Comparison of ENCODE assay signal across 20 cellular contexts in genomic region chr7:105745681-105746330, GRCh38.
"Had no signal": no experiment of that assay in that cellular context is flagged by ENCODE, and none has a peak within 500 bp of the region (broad histone marks: within the 10 kb centered on the region; RNA-seq: fewer than 3 reads in every experiment).

No MANE protein-coding gene starts in this region.

- H3K9me3 Mint-ChIP-seq: activated CD4-positive, alpha-beta memory T cell treated with anti-CD3 and anti-CD28 coated beads for 36 hours; activated naive CD4-positive, alpha-beta T cell treated with anti-CD3 and anti-CD28 coated beads, Interleukin-2, amount 50 U/mL, for 72 hours; activated T-cell treated with anti-CD3 and anti-CD28 coated beads, Interleukin-2, amount 50 U/mL, for 24 hours; memory B cell; natural killer cell treated with Interleukin-12 subunit alpha and Interleukin-12 subunit beta and Interleukin-15 and Interleukin-18, amount 100 ng/mL, for 72 hours had no signal

- H3K79me2 ChIP-seq: hepatocyte had no signal

- H3K4me2 ChIP-seq: hepatocyte had no signal

- H3K27me3 Mint-ChIP-seq: activated CD4-positive, alpha-beta memory T cell treated with anti-CD3 and anti-CD28 coated beads for 36 hours; activated T-cell treated with anti-CD3 and anti-CD28 coated beads, Interleukin-2, amount 50 U/mL, for 24 hours; natural killer cell treated with Interleukin-12 subunit alpha and Interleukin-12 subunit beta and Interleukin-15 and Interleukin-18, amount 100 ng/mL, for 72 hours had no signal

- H3K4me3 ChIP-seq: colonic mucosa, esophagus squamous epithelium, hepatocyte, left ventricle myocardium inferior, tibial nerve, uterus had no signal

- ATAC-seq: activated naive CD4-positive, alpha-beta T cell treated with anti-CD3 and anti-CD28 coated beads, Interleukin-2, amount 50 U/mL, for 72 hours; natural killer cell treated with Interleukin-12 subunit alpha and Interleukin-12 subunit beta and Interleukin-15 and Interleukin-18, amount 100 ng/mL, for 72 hours had no signal

- H3K27me3 ChIP-seq: colonic mucosa, esophagus squamous epithelium, hepatocyte, tibial nerve, uterus had no signal

- DNase-seq: activated CD4-positive, alpha-beta memory T cell treated with anti-CD3 and anti-CD28 coated beads for 36 hours; activated T-cell treated with anti-CD3 and anti-CD28 coated beads, Interleukin-2, amount 50 U/mL, for 24 hours; caudate nucleus; colonic mucosa; effector CD4-positive, alpha-beta T cell; esophagus squamous epithelium; left ventricle myocardium inferior; nucleus accumbens; stimulated activated CD4-positive, alpha-beta T cell treated with anti-CD3 and anti-CD28 coated beads, Interleukin-2, amount 100 ng/mL, for 48 hours; stimulated activated naive CD4-positive, alpha-beta T cell; substantia nigra; T-helper 9 cell; uterus had no signal

- H3K36me3 ChIP-seq: colonic mucosa, uterus had no signal

- H3K4me3 Mint-ChIP-seq: activated CD4-positive, alpha-beta memory T cell treated with anti-CD3 and anti-CD28 coated beads for 36 hours; activated T-cell treated with anti-CD3 and anti-CD28 coated beads, Interleukin-2, amount 50 U/mL, for 24 hours; memory B cell; natural killer cell treated with Interleukin-12 subunit alpha and Interleukin-12 subunit beta and Interleukin-15 and Interleukin-18, amount 100 ng/mL, for 72 hours had no signal

- FAIRE-seq: endothelial cell of umbilical vein, keratinocyte had no signal

- H3K36me3 Mint-ChIP-seq: activated CD4-positive, alpha-beta memory T cell treated with anti-CD3 and anti-CD28 coated beads for 36 hours; activated naive CD4-positive, alpha-beta T cell treated with anti-CD3 and anti-CD28 coated beads, Interleukin-2, amount 50 U/mL, for 72 hours; memory B cell; natural killer cell treated with Interleukin-12 subunit alpha and Interleukin-12 subunit beta and Interleukin-15 and Interleukin-18, amount 100 ng/mL, for 72 hours had no signal

- H3K27ac Mint-ChIP-seq: activated CD4-positive, alpha-beta memory T cell treated with anti-CD3 and anti-CD28 coated beads for 36 hours; activated T-cell treated with anti-CD3 and anti-CD28 coated beads, Interleukin-2, amount 50 U/mL, for 24 hours; memory B cell; natural killer cell treated with Interleukin-12 subunit alpha and Interleukin-12 subunit beta and Interleukin-15 and Interleukin-18, amount 100 ng/mL, for 72 hours had no signal

- H2AFZ ChIP-seq: hepatocyte had no signal

- H3K4me1 ChIP-seq: colonic mucosa, esophagus squamous epithelium, left ventricle myocardium inferior, tibial nerve, uterus had no signal

- H3K9me3 ChIP-seq: colonic mucosa, esophagus squamous epithelium, left ventricle myocardium inferior, tibial nerve, uterus had no signal

- H3K27ac ChIP-seq: colonic mucosa, esophagus squamous epithelium, hepatocyte, left ventricle myocardium inferior, tibial nerve, uterus had no signal
